Comparison of ENCODE assay signal across 8 cellular contexts in genomic region chr1:234356615-234357269, GRCh38.
A peak's percentile ranks its signal among the peaks of the same experiment; 100 is the strongest.
DNase-seq lines count a peak whose midpoint lies in the region; ATAC-seq and TF ChIP-seq lines count a peak whose summit lies in the region.
"Not testable (repeated sequence)": the region's sequence is repeated elsewhere in the genome, so short reads cannot be mapped to it uniquely, and the experiment has no call there.

No MANE protein-coding gene starts in this region.

- H3K27me3 ChIP-seq in ACC112 (ENCODE audit: insufficient read depth, low read length) = peaks cover 13% of the 10 kb centered on the region
- H3K27me3 ChIP-seq in RWPE2 (ENCODE audit: insufficient read depth, poor library complexity, severe bottlenecking) = not testable (repeated sequence)

- H3K27ac ChIP-seq in ACC112 (ENCODE audit: low read depth, low read length) = not testable (repeated sequence)
- H3K27ac ChIP-seq in RWPE2 (ENCODE audit: poor library complexity, severe bottlenecking) = peak overlapping the region; percentile 39

- not testable (repeated sequence) for H2AFZ ChIP-seq in ACC112 (ENCODE audit: low read length, unreplicated experiment)

- TF ChIP-seq CTCF in RWPE2 (IDR thresholded peaks at IDR 0.05; ENCODE audit: poor library complexity, severe bottlenecking); cardiac fibroblast (IDR thresholded peaks at IDR 0.05; ENCODE audit: low read depth, low read length): not testable (repeated sequence)

- ATAC-seq in GM19025 (IDR thresholded peaks at IDR 0.05; ENCODE audit: low read depth, unreplicated experiment) (peak; percentile 74), RWPE2 (ENCODE audit: low read depth) (peak; percentile 96)

- H3K4me1 ChIP-seq in ACC112 (ENCODE audit: control insufficient read depth, insufficient read depth, low read length, unreplicated experiment); RWPE2 (ENCODE audit: insufficient read depth, poor library complexity, severe bottlenecking): not testable (repeated sequence)

- H3K36me3 ChIP-seq in ACC112 (ENCODE audit: insufficient read depth, low read length); RWPE2 (ENCODE audit: low read depth): not testable (repeated sequence)

- DNase-seq in LoVo (ENCODE audit: low spot score) = peak; percentile 52
- DNase-seq in RWPE2 (ENCODE audit: low spot score) = peak; percentile 59
- DNase-seq in activated T-cell treated with anti-CD3 and anti-CD28 coated beads for 1 hour (ENCODE audit: low read depth) = peak; percentile 28
- DNase-seq in cardiac fibroblast (ENCODE audit: low read depth in 2 of 2) = peak in 1 of 2 donors; percentile 8
- DNase-seq in kidney tubule cell (ENCODE audit: low spot score) = peak; percentile 48
- peak; percentile 24 to 26 for DNase-seq in stimulated activated CD4-positive, alpha-beta T cell treated with anti-CD3 and anti-CD28 coated beads, Interleukin-15, amount 100 ng/mL, for 1 hour (ENCODE audit: low read depth in 1 of 2, low spot score in 1 of 2)

- not testable (repeated sequence) for H3K79me2 ChIP-seq in ACC112 (ENCODE audit: control insufficient read depth, insufficient read depth, low read length, unreplicated experiment)

- H3K9me3 ChIP-seq in RWPE2 (ENCODE audit: severe bottlenecking) = not testable (repeated sequence)

- H3K4me3 ChIP-seq in ACC112 (ENCODE audit: low read depth, low read length) = peak overlapping the region; percentile 52
- H3K4me3 ChIP-seq in RWPE2 (ENCODE audit: severe bottlenecking) = peak overlapping the region; percentile 67
- H3K4me3 ChIP-seq in cardiac fibroblast (replicated peaks in 1 of 2; ENCODE audit: low read depth in 2 of 2, low read length in 2 of 2) = peak overlapping the region; percentile 8 to 18

Comparison
In these comparisons a context has a peak if more than half of its experiments do, and no peak if none do; other contexts are left out.
1. H3K4me3 ChIP-seq: peak in every context shown above with its lines; median percentile 67 in RWPE2; 52 in ACC112; 13 in cardiac fibroblast.